ENCODE assay signal across 22 cellular contexts in the genomic region with DNA sequence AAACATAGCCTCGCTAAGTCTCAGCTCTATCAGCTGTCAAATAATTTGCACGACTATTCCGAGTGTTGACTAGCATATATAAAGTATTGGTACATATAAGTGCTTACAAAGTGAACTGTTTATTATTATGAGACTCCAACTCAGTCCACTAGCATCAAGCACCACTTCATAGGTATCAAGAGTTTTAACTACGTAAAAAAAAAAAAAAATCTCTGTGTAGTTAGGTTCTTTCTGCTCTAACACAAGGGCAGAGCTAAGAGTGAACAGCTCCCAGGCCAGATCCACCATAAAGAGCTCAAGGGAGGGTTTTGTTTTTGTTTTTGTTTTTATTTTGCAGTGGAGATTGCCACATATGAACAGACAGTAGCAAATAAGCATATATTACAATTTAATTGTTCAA.
"Had no signal": no experiment of that assay in that cellular context is flagged by ENCODE, and none has a peak within 500 bp of the region (broad histone marks: within the 10 kb centered on the region; RNA-seq: fewer than 3 reads in every experiment).

No MANE protein-coding gene starts in this region.

- DNase-seq: activated CD4-positive, alpha-beta T cell treated with anti-CD3 and anti-CD28 coated beads, Interleukin-2, amount 10 ng/mL, durations not matched to agents 24 days and 14 days; activated CD4-positive, alpha-beta T cell treated with anti-CD3 and anti-CD28 coated beads, Interleukin-2, amount 50 U/mL, for 4 hours; activated CD8-positive, alpha-beta T cell treated with anti-CD3 and anti-CD28 coated beads for 36 hours; activated gamma-delta T cell; activated naive CD4-positive, alpha-beta T cell treated with anti-CD3 and anti-CD28 coated beads for 36 hours; activated T-cell treated with anti-CD3 and anti-CD28 coated beads, Interleukin-2, amount 50 U/mL, for 24 hours; adrenal gland; body of pancreas; NCI-H1092 treated with DMSO at 0.1 percent for 48 hours; NCI-H187; NCI-H2029 treated with DMSO at 0.1 percent for 48 hours; NCI-H2107; NCI-H226; NCI-H446 treated with DMSO at 0.1 percent for 48 hours; NCI-H524; NK-92 treated with Interleukin-12 subunit alpha and Interleukin-12 subunit beta, amount 100 ng/mL, for 24 hours; Right ventricle myocardium superior; SJCRH30 had no signal

- H3K27ac ChIP-seq: adrenal gland, body of pancreas, breast epithelium, SJCRH30, SK-N-MC had no signal

- H3K9me3 ChIP-seq: adrenal gland, body of pancreas, breast epithelium, SJCRH30 had no signal

- H3K36me3 ChIP-seq: adrenal gland, breast epithelium, SJCRH30 had no signal

- ATAC-seq: activated CD8-positive, alpha-beta T cell treated with anti-CD3 and anti-CD28 coated beads for 36 hours; activated naive CD4-positive, alpha-beta T cell treated with anti-CD3 and anti-CD28 coated beads, Interleukin-2, amount 50 U/mL, for 72 hours; body of pancreas; K562 had no signal

- H3K4me3 ChIP-seq: adrenal gland, body of pancreas, breast epithelium, K562, SJCRH30, SK-N-MC had no signal

- H3K4me1 ChIP-seq: body of pancreas, breast epithelium, SJCRH30 had no signal

- H3K27me3 ChIP-seq: adrenal gland, body of pancreas, breast epithelium, SJCRH30 had no signal
